In the genomic region with DNA sequence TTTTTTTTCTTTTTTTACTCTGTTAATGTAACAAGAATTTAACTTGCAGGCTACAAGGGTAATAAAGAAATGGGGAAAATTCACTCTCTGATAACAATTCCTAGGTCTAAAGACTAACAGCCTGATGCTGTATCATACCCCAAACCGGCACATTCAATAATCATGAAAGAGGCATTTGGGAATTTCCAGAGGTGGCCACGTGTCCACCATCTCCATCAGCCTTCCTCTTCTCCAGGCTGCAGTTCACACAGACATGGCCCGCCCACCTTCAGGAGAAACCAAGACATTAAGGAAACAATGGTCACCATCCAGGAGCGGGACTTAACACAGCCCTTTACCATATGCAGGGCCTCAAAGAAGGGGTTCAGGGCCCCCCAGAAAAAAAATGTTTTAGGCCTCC, we compare ENCODE assay signal across 25 cellular contexts. TPM values are rescaled to one million over a fixed set of nuclear protein-coding genes. Genes with fewer than 3 reads are reported as not detected.
"Had no signal": no experiment of that assay in that cellular context is flagged by ENCODE, and none has a peak within 500 bp of the region (broad histone marks: within the 10 kb centered on the region; RNA-seq: fewer than 3 reads in every experiment).

No MANE protein-coding gene starts in this region.

- ATAC-seq: activated CD4-positive, alpha-beta T cell treated with anti-CD3 and anti-CD28 coated beads for 36 hours; left colon; right lobe of liver; stimulated activated naive CD8-positive, alpha-beta T cell treated with anti-CD3 and anti-CD28 coated beads, Interleukin-15, Interleukin-2, amounts not matched to agents 100 U/mL and 50 U/mL, for 24 hours had no signal

- H3K4me1 ChIP-seq: esophagus squamous epithelium, right lobe of liver, testis, transverse colon had no signal

- H3K27ac ChIP-seq: esophagus squamous epithelium, neutrophil, right lobe of liver, skin epidermis, testis, transverse colon had no signal

- H3K4me3 ChIP-seq: esophagus squamous epithelium, right lobe of liver, skin epidermis, testis, transverse colon had no signal

- DNase-seq: activated B cell treated with CpG ODN at 0.5 μM for 24 hours; activated CD4-positive, alpha-beta T cell treated with anti-CD3 and anti-CD28 coated beads for 36 hours; activated gamma-delta T cell; activated naive CD4-positive, alpha-beta T cell treated with anti-CD3 and anti-CD28 coated beads, Interleukin-2, amount 10 ng/mL, durations not matched to agents 7 days and 5 days; activated naive CD8-positive, alpha-beta T cell treated with anti-CD3 and anti-CD28 coated beads, Interleukin-2, amount 10 ng/mL, durations not matched to agents 7 days and 5 days; caudate nucleus; effector CD4-positive, alpha-beta T cell; esophagus squamous epithelium; foreskin melanocyte; glutamatergic neuron; left colon; mammary epithelial cell; naive B cell; nephron progenitor cell; right lobe of liver; stimulated activated CD4-positive, alpha-beta T cell treated with anti-CD3 and anti-CD28 coated beads, Interleukin-12 subunit alpha, Interleukin-12 subunit beta, amount 100 ng/mL, for 4 hours; stimulated activated CD4-positive, alpha-beta T cell treated with anti-CD3 and anti-CD28 coated beads, Interleukin-4, amount 100 ng/mL, for 1 hour; stimulated activated naive CD8-positive, alpha-beta T cell treated with anti-CD3 and anti-CD28 coated beads, Interleukin-15, Interleukin-2, amounts not matched to agents 100 U/mL and 50 U/mL, for 24 hours; T-helper 1 cell; testis; transverse colon had no signal

- H3K9me3 ChIP-seq: esophagus squamous epithelium, neutrophil, right lobe of liver, testis, transverse colon had no signal

- FAIRE-seq: islet of Langerhans had no signal

RNA-seq across cellular contexts. Expression of a gene that starts 44.8 kb away (rescaled TPM):
- total RNA-seq: activated B cell treated with CpG ODN at 0.5 μM for 24 hours; activated CD4-positive, alpha-beta T cell treated with anti-CD3 and anti-CD28 coated beads for 36 hours; activated naive CD8-positive, alpha-beta T cell treated with anti-CD3 and anti-CD28 coated beads, Interleukin-2, amount 10 ng/mL, durations not matched to agents 7 days and 5 days; activated T-helper 1 cell treated with anti-CD3 and anti-CD28 coated beads, Interleukin-12 subunit alpha, Interleukin-12 subunit beta, Interleukin-2, Interleukin-4 antibody, amounts not matched to agents 30 ng/mL and 10 ng/mL and 1 ng/mL, durations not matched to agents 14 hours and 24 hours and 36 hours; mammary epithelial cell had no signal
- polyA plus RNA-seq: mammary epithelial cell had no signal
